Comparison of ENCODE assay signal across 13 cellular contexts in the genomic region with DNA sequence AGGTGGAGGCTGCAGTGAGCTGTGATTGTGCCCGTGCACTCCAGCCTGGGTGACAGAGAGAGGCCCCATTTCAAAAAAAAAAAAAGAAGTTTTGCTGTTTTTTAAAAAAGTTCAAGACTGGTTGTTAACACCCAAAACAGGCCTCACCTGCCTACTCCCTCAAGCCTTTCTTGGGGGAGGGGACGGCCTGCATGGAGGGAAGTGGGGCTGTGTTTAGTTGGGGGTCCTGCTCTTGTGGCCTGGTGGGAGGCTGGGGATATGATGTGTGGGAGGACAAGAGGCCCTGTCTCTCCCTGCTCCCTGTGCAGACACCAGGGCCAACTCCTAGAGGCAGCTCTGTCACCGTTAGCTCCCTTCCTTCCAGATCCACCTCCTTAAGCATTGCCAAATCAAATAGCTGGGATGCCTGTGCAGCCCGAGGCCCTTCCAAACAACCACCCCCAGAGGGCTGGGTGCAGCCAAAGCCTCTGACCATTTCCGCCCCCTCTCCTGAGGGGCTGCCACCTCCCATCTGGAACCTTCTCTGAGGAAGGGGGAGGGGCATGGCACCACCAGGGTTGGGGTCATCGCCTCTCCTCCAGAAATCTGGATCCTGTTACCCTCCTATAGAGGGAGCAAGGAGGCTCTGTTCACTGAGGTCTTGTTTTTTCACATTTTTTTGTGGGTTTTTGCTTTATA. TPM values are rescaled to one million over a fixed set of nuclear protein-coding genes. Genes with fewer than 3 reads are reported as not detected.
DNase-seq lines count a peak whose midpoint lies in the region; ATAC-seq, FAIRE-seq and TF ChIP-seq lines count a peak whose summit lies in the region.
"Had no signal": no experiment of that assay in that cellular context is flagged by ENCODE, and none has a peak within 500 bp of the region (broad histone marks: within the 10 kb centered on the region; RNA-seq: fewer than 3 reads in every experiment).

No MANE protein-coding gene starts in this region.

- no peak overlapping the region for H3K4ac ChIP-seq in mesenchymal stem cell (ENCODE audit: low read depth in 1 of 2, low read length in 2 of 2)

- FAIRE-seq in endothelial cell of umbilical vein (lab: Jason Lieb, UNC) (no peak), RCC 7860 (lab: Jason Lieb, UNC) (no peak)

- no peak overlapping the region for H3K23ac ChIP-seq in mesenchymal stem cell (ENCODE audit: low read length in 2 of 2)

- peak overlapping the region; percentile 10 for H2AK5ac ChIP-seq in mesenchymal stem cell (ENCODE audit: low read length, severe bottlenecking)

- peak overlapping the region; percentile 57 for H4K91ac ChIP-seq in mesenchymal stem cell (ENCODE audit: low read length)

- H3K9me3 ChIP-seq in MG63 (no peaks in the 10 kb centered on the region), endothelial cell of umbilical vein (replicated peaks; ENCODE audit: control insufficient read depth, insufficient read depth, low read length) (no peaks in the 10 kb centered on the region), mesenchymal stem cell (ENCODE audit: control insufficient read depth, low read length) (no peaks in the 10 kb centered on the region), upper lobe of right lung (no peaks in the 10 kb centered on the region)

- peak overlapping the region; percentile 70 for H4K8ac ChIP-seq in mesenchymal stem cell (ENCODE audit: low read length)

- dilution Hi-C loops in endothelial cell of umbilical vein (cut with MboI; ENCODE audit: extremely low pct_ligation_motif_present, low sequenced_read_pairs) = no loop called here

- WGBS in mesenchymal stem cell = 26% methylated on average over 3 of the region's 6 CpGs

- H2AFZ ChIP-seq in endothelial cell of umbilical vein (ENCODE audit: low read depth, low read length) (no peak overlapping the region), mesenchymal stem cell (ENCODE audit: low read depth, low read length) (no peak overlapping the region)

- no peaks in the 10 kb centered on the region for H3K27me3 Mint-ChIP-seq in activated CD8-positive, alpha-beta T cell treated with anti-CD3 and anti-CD28 coated beads, Interleukin-2, amount 10 ng/mL, durations not matched to agents 7 days and 5 days (ENCODE audit: low read depth)

- peaks cover 23% of the 10 kb centered on the region for H3K79me1 ChIP-seq in mesenchymal stem cell (replicated peaks; ENCODE audit: low read length, poor library complexity, severe bottlenecking)

- H3K18ac ChIP-seq in mesenchymal stem cell (ENCODE audit: low read depth in 1 of 2, low read length in 2 of 2) = no peak overlapping the region

- peaks cover 4% of the 10 kb centered on the region for H3K79me2 ChIP-seq in endothelial cell of umbilical vein (ENCODE audit: control insufficient read depth, insufficient read depth, low read length)

- no peak overlapping the region for H2BK120ac ChIP-seq in mesenchymal stem cell (ENCODE audit: low read depth, low read length)

- POLR2A ChIA-PET in endothelial cell of umbilical vein (lab: Charles Lee) = interaction anchor here (1.3 kb wide), 1 partner anchor 21 kb away, joined by 5 read pairs; no protein-coding TSS in a partner anchor
- POLR2A ChIA-PET in activated CD8-positive, alpha-beta T cell treated with anti-CD3 and anti-CD28 coated beads, Interleukin-2, amount 10 ng/mL, durations not matched to agents 7 days and 5 days (lab: Charles Lee) = interaction anchor here (1.4 kb wide), 1 partner anchor 12 kb away, joined by 4 read pairs; no protein-coding TSS in a partner anchor

- intact Hi-C loops in endothelial cell of umbilical vein (cut with micrococcal nuclease) = no loop called here
- intact Hi-C loops in upper lobe of right lung (cut with DNase I) = no loop called here

- no peak for TF ChIP-seq POLR2A in endothelial cell of umbilical vein (IDR thresholded peaks at IDR 0.05; ENCODE audit: low read depth, low read length)

- H3K4me3 Mint-ChIP-seq in activated CD8-positive, alpha-beta T cell treated with anti-CD3 and anti-CD28 coated beads, Interleukin-2, amount 10 ng/mL, durations not matched to agents 7 days and 5 days = no peak overlapping the region

- H2BK5ac ChIP-seq in mesenchymal stem cell (ENCODE audit: low read depth, low read length, poor library complexity, severe bottlenecking) = no peak overlapping the region

- peak overlapping the region; percentile 3 for H3K27ac ChIP-seq in endothelial cell of umbilical vein (ENCODE audit: insufficient read depth, low read depth, low read length)
- H3K27ac ChIP-seq in mesenchymal stem cell (ENCODE audit: low read length, poor library complexity, severe bottlenecking) = peak overlapping the region; percentile 96
- H3K27ac ChIP-seq in upper lobe of right lung = peak overlapping the region; percentile 30

- CTCF ChIA-PET in endothelial cell of umbilical vein (lab: Charles Lee) = interaction anchor here (0.6 to 6.6 kb wide), 10 partner anchors 11 to 75 kb away, joined by 3 to 93 read pairs (median 6); a partner anchor contains a TSS
- CTCF ChIA-PET in activated CD8-positive, alpha-beta T cell treated with anti-CD3 and anti-CD28 coated beads, Interleukin-2, amount 10 ng/mL, durations not matched to agents 7 days and 5 days (lab: Charles Lee) = interaction anchor here (1.3 kb wide), 1 partner anchor 40 kb away, joined by 4 read pairs; a partner anchor contains a TSS

- TF ChIP-seq CTCF in endothelial cell of umbilical vein (IDR thresholded peaks at IDR 0.05; ENCODE audit: extremely low read depth in 1 of 2, insufficient read depth in 1 of 2, low read depth in 1 of 2, low read length in 2 of 2) (no peak), upper lobe of right lung (IDR thresholded peaks at IDR 0.05) (peak; percentile 13)

- ATAC-seq in upper lobe of right lung (peak; percentile 29), HG03457 (IDR thresholded peaks at IDR 0.05; ENCODE audit: unreplicated experiment) (no peak)
- ATAC-seq in activated CD8-positive, alpha-beta T cell treated with anti-CD3 and anti-CD28 coated beads, Interleukin-2, amount 10 ng/mL, durations not matched to agents 7 days and 5 days = no peak

- H3K4me2 ChIP-seq in endothelial cell of umbilical vein (ENCODE audit: insufficient read depth, low read length) (no peak overlapping the region), mesenchymal stem cell (ENCODE audit: low read length, poor library complexity, severe bottlenecking) (no peak overlapping the region)

- H3K9me3 Mint-ChIP-seq in activated CD8-positive, alpha-beta T cell treated with anti-CD3 and anti-CD28 coated beads, Interleukin-2, amount 10 ng/mL, durations not matched to agents 7 days and 5 days (ENCODE audit: insufficient read depth) = no peaks in the 10 kb centered on the region

- peaks cover 52% of the 10 kb centered on the region for H3K4me1 ChIP-seq in endothelial cell of umbilical vein (ENCODE audit: control insufficient read depth, extremely low read depth, insufficient read depth, low read length)
- peaks cover 49% of the 10 kb centered on the region for H3K4me1 ChIP-seq in mesenchymal stem cell (ENCODE audit: control insufficient read depth, insufficient read depth, low read depth, low read length)
- peaks cover 38% of the 10 kb centered on the region for H3K4me1 ChIP-seq in upper lobe of right lung

- no peak overlapping the region for H3K4me3 ChIP-seq in MG63
- H3K4me3 ChIP-seq in endothelial cell of umbilical vein (replicated peaks in 1 of 3; ENCODE audit: insufficient read depth in 1 of 3, low read depth in 1 of 3, low read length in 3 of 3) = no peak overlapping the region
- H3K4me3 ChIP-seq in mesenchymal stem cell (ENCODE audit: insufficient read depth in 1 of 2, low read depth in 1 of 2, low read length in 2 of 2) = peak overlapping the region in 1 of 2 experiments; percentile 20
- no peak overlapping the region for H3K4me3 ChIP-seq in upper lobe of right lung

- H2BK15ac ChIP-seq in mesenchymal stem cell (ENCODE audit: low read depth, poor library complexity, severe bottlenecking) = peak overlapping the region; percentile 26

- peaks cover 13% of the 10 kb centered on the region for H3K4me1 Mint-ChIP-seq in activated CD8-positive, alpha-beta T cell treated with anti-CD3 and anti-CD28 coated beads, Interleukin-2, amount 10 ng/mL, durations not matched to agents 7 days and 5 days (ENCODE audit: low read depth)

- no peaks in the 10 kb centered on the region for H3K9me1 ChIP-seq in endothelial cell of umbilical vein (replicated peaks; ENCODE audit: control insufficient read depth, extremely low read depth, insufficient read depth, low read length)

- H3K9ac ChIP-seq in endothelial cell of umbilical vein (replicated peaks; ENCODE audit: extremely low read depth, insufficient read depth, low read length) (no peak overlapping the region), mesenchymal stem cell (ENCODE audit: low read length) (peak overlapping the region; percentile 72)

- no TSS peak for BruUV-seq in endothelial cell of umbilical vein (replicated peaks; lab: Mats Ljungman, UMichigan)

- no peak overlapping the region for H3K27ac Mint-ChIP-seq in activated CD8-positive, alpha-beta T cell treated with anti-CD3 and anti-CD28 coated beads, Interleukin-2, amount 10 ng/mL, durations not matched to agents 7 days and 5 days

- H3K27me3 ChIP-seq in MG63 = no peaks in the 10 kb centered on the region
- H3K27me3 ChIP-seq in endothelial cell of umbilical vein (ENCODE audit: control insufficient read depth in 2 of 2, insufficient read depth in 2 of 2, low read length in 2 of 2) = no peaks in the 10 kb centered on the region
- no peaks in the 10 kb centered on the region for H3K27me3 ChIP-seq in mesenchymal stem cell (ENCODE audit: control insufficient read depth in 1 of 2, insufficient read depth in 1 of 2, low read length in 2 of 2)
- no peaks in the 10 kb centered on the region for H3K27me3 ChIP-seq in upper lobe of right lung

- H4K20me1 ChIP-seq in endothelial cell of umbilical vein (replicated peaks; ENCODE audit: control insufficient read depth, extremely low read depth, insufficient read depth, low read length) = no peaks in the 10 kb centered on the region

- DNase-seq in MG63 = peak; percentile 80
- no peak for DNase-seq in endothelial cell of umbilical vein (ENCODE audit: low read depth, low spot score)
- DNase-seq in mesenchymal stem cell = peak; percentile 74
- DNase-seq in upper lobe of right lung = no peak
- DNase-seq in activated CD8-positive, alpha-beta T cell treated with anti-CD3 and anti-CD28 coated beads, Interleukin-2, amount 10 ng/mL, durations not matched to agents 7 days and 5 days = no peak
- no peak for DNase-seq in RCC 7860 (ENCODE audit: low spot score)
- DNase-seq in cortex of kidney (lab: John Stamatoyannopoulos, UW) = no peak
- DNase-seq: activated T-cell treated with anti-CD3 and anti-CD28 coated beads, Interleukin-2, amount 50 U/mL, for 48 hours; hippocampal formation; Karpas-422; SHP77 treated with DMSO at 0.1 percent for 48 hours; stimulated activated CD4-positive, alpha-beta T cell treated with anti-CD3 and anti-CD28 coated beads, Interleukin-15, amount 100 ng/mL, for 24 hours had no signal

- no peaks in the 10 kb centered on the region for H3K36me3 ChIP-seq in MG63
- no peaks in the 10 kb centered on the region for H3K36me3 ChIP-seq in endothelial cell of umbilical vein (ENCODE audit: control insufficient read depth in 2 of 2, extremely low read depth in 1 of 2, insufficient read depth in 2 of 2, low read length in 2 of 2)
- peaks cover 0 to 3% of the 10 kb centered on the region in 2 experiments for H3K36me3 ChIP-seq in mesenchymal stem cell (ENCODE audit: control insufficient read depth in 1 of 2, insufficient read depth in 2 of 2, low read depth in 1 of 2, low read length in 2 of 2)
- H3K36me3 ChIP-seq in upper lobe of right lung = no peaks in the 10 kb centered on the region

- H2BK12ac ChIP-seq in mesenchymal stem cell (ENCODE audit: low read length in 2 of 2) = peak overlapping the region in 1 of 2 experiments; percentile 8

- H3K14ac ChIP-seq in mesenchymal stem cell (ENCODE audit: low read length in 2 of 2) = no peak overlapping the region

- no peaks in the 10 kb centered on the region for H3K36me3 Mint-ChIP-seq in activated CD8-positive, alpha-beta T cell treated with anti-CD3 and anti-CD28 coated beads, Interleukin-2, amount 10 ng/mL, durations not matched to agents 7 days and 5 days (ENCODE audit: low read depth)

RNA-seq across cellular contexts. Expression of a gene that starts 32.9 kb away (rescaled TPM):
- not detected in 2 replicates for total RNA-seq in MG63 (2014; rRNA removed; shearing (Covaris generic); ENCODE audit: low replicate concordance)
- total RNA-seq in endothelial cell of umbilical vein (1.6 and 2.3 TPM in 2 replicates), upper lobe of right lung (0.98 TPM)
- polyA plus RNA-seq in endothelial cell of umbilical vein = 1.7 and 1.8 TPM in 2 replicates
- 1.7 and 1.9 TPM in 2 replicates for polyA plus RNA-seq in endothelial cell of umbilical vein (2011; cell fraction: cytosol; rRNA removed)
- polyA plus RNA-seq in endothelial cell of umbilical vein (2011; cell fraction: nucleus; rRNA removed) = 0.91 and 1.1 TPM in 2 replicates
- polyA plus RNA-seq in endothelial cell of umbilical vein (2012) = 2.4 and 3.5 TPM in 2 replicates
- polyA minus RNA-seq in endothelial cell of umbilical vein = 0.59 and 1.1 TPM in 2 replicates
- not detected for polyA minus RNA-seq in endothelial cell of umbilical vein (2011; cell fraction: cytosol; rRNA and poly(A)+ RNA removed)
- polyA minus RNA-seq in endothelial cell of umbilical vein (2011; cell fraction: nucleus; rRNA and poly(A)+ RNA removed) = 0.63 TPM in 1 of 2 replicates, not detected in the other
- 0.04 TPM for polyA plus RNA-seq in mesenchymal stem cell (2013, experiment 1 of 2)
- not detected for polyA plus RNA-seq in mesenchymal stem cell (2013, experiment 2 of 2)
- total RNA-seq in activated CD8-positive, alpha-beta T cell treated with anti-CD3 and anti-CD28 coated beads, Interleukin-2, amount 10 ng/mL, durations not matched to agents 7 days and 5 days = under 1 TPM in 1 of 2 experiments, not detected in 1; 0.26 TPM

RNA-seq across cellular contexts. Expression of a gene that starts 40.9 kb away (rescaled TPM):
- 19.3 and 29.7 TPM in 2 replicates for total RNA-seq in MG63 (2014; rRNA removed; shearing (Covaris generic); ENCODE audit: low replicate concordance)
- total RNA-seq in endothelial cell of umbilical vein = 42.6 and 44.1 TPM in 2 replicates
- polyA plus RNA-seq in endothelial cell of umbilical vein = 63.7 and 89.3 TPM in 2 replicates
- 49.2 and 66.4 TPM in 2 replicates for polyA plus RNA-seq in endothelial cell of umbilical vein (2011; cell fraction: cytosol; rRNA removed)
- 18.1 and 22.7 TPM in 2 replicates for polyA plus RNA-seq in endothelial cell of umbilical vein (2011; cell fraction: nucleus; rRNA removed)
- 24.5 and 41.0 TPM in 2 replicates for polyA plus RNA-seq in endothelial cell of umbilical vein (2012)
- polyA minus RNA-seq in endothelial cell of umbilical vein = 14.8 and 20.9 TPM in 2 replicates
- polyA minus RNA-seq in endothelial cell of umbilical vein (2011; cell fraction: cytosol; rRNA and poly(A)+ RNA removed) = 3.6 TPM
- polyA minus RNA-seq in endothelial cell of umbilical vein (2011; cell fraction: nucleus; rRNA and poly(A)+ RNA removed) = 5.1 and 10.4 TPM in 2 replicates
- polyA plus RNA-seq in mesenchymal stem cell (2013, experiment 1 of 2) = 29.3 TPM
- 29.9 TPM for polyA plus RNA-seq in mesenchymal stem cell (2013, experiment 2 of 2)
- total RNA-seq in upper lobe of right lung = 37.5 TPM
- total RNA-seq in activated CD8-positive, alpha-beta T cell treated with anti-CD3 and anti-CD28 coated beads, Interleukin-2, amount 10 ng/mL, durations not matched to agents 7 days and 5 days = 1 to 10 TPM in 1 of 2 experiments, under 1 TPM in 1; 0.58 to 1.1 TPM

RNA-seq across cellular contexts. Expression of a gene that starts 41.4 kb away (rescaled TPM):
- 44.3 and 57.6 TPM in 2 replicates for total RNA-seq in MG63 (2014; rRNA removed; shearing (Covaris generic); ENCODE audit: low replicate concordance)
- total RNA-seq in endothelial cell of umbilical vein = 80.9 and 95.2 TPM in 2 replicates
- 123 and 135 TPM in 2 replicates for polyA plus RNA-seq in endothelial cell of umbilical vein
- 77.1 and 82.2 TPM in 2 replicates for polyA plus RNA-seq in endothelial cell of umbilical vein (2011; cell fraction: cytosol; rRNA removed)
- 284 and 338 TPM in 2 replicates for polyA plus RNA-seq in endothelial cell of umbilical vein (2011; cell fraction: nucleus; rRNA removed)
- polyA plus RNA-seq in endothelial cell of umbilical vein (2012) = 68.3 and 74.8 TPM in 2 replicates
- polyA minus RNA-seq in endothelial cell of umbilical vein = 155 and 161 TPM in 2 replicates
- 55.2 TPM for polyA minus RNA-seq in endothelial cell of umbilical vein (2011; cell fraction: cytosol; rRNA and poly(A)+ RNA removed)
- polyA minus RNA-seq in endothelial cell of umbilical vein (2011; cell fraction: nucleus; rRNA and poly(A)+ RNA removed) = 90.5 and 121 TPM in 2 replicates
- 64.0 TPM for polyA plus RNA-seq in mesenchymal stem cell (2013, experiment 1 of 2)
- polyA plus RNA-seq in mesenchymal stem cell (2013, experiment 2 of 2) = 64.3 TPM
- total RNA-seq in upper lobe of right lung = 70.7 TPM
- 10 to 100 TPM; 71.7 to 73.3 TPM for total RNA-seq in activated CD8-positive, alpha-beta T cell treated with anti-CD3 and anti-CD28 coated beads, Interleukin-2, amount 10 ng/mL, durations not matched to agents 7 days and 5 days

RNA-seq across cellular contexts. Expression of a gene that starts 44.5 kb away (rescaled TPM):
- total RNA-seq in MG63 (2014; rRNA removed; shearing (Covaris generic); ENCODE audit: low replicate concordance) = 5.0 and 6.7 TPM in 2 replicates
- total RNA-seq in endothelial cell of umbilical vein (0.46 and 0.91 TPM in 2 replicates), upper lobe of right lung (2.3 TPM)
- polyA plus RNA-seq in endothelial cell of umbilical vein = 0.44 and 0.48 TPM in 2 replicates
- 0.41 and 0.44 TPM in 2 replicates for polyA plus RNA-seq in endothelial cell of umbilical vein (2011; cell fraction: cytosol; rRNA removed)
- 0.60 and 0.61 TPM in 2 replicates for polyA plus RNA-seq in endothelial cell of umbilical vein (2011; cell fraction: nucleus; rRNA removed)
- polyA plus RNA-seq in endothelial cell of umbilical vein (2012) = 0.72 and 1.1 TPM in 2 replicates
- 0.42 and 0.49 TPM in 2 replicates for polyA minus RNA-seq in endothelial cell of umbilical vein
- polyA minus RNA-seq in endothelial cell of umbilical vein (2011; cell fraction: cytosol; rRNA and poly(A)+ RNA removed) = 0.41 TPM
- 0.43 and 0.96 TPM in 2 replicates for polyA minus RNA-seq in endothelial cell of umbilical vein (2011; cell fraction: nucleus; rRNA and poly(A)+ RNA removed)
- 0.23 TPM for polyA plus RNA-seq in mesenchymal stem cell (2013, experiment 1 of 2)
- 0.27 TPM for polyA plus RNA-seq in mesenchymal stem cell (2013, experiment 2 of 2)
- total RNA-seq in activated CD8-positive, alpha-beta T cell treated with anti-CD3 and anti-CD28 coated beads, Interleukin-2, amount 10 ng/mL, durations not matched to agents 7 days and 5 days = not detected

RNA-seq across cellular contexts. Expression of a gene that starts 49.9 kb away (rescaled TPM):
- not detected in 2 replicates for total RNA-seq in MG63 (2014; rRNA removed; shearing (Covaris generic); ENCODE audit: low replicate concordance)
- total RNA-seq in endothelial cell of umbilical vein = not detected in 2 replicates
- polyA plus RNA-seq in endothelial cell of umbilical vein = not detected in 2 replicates
- polyA plus RNA-seq in endothelial cell of umbilical vein (2011; cell fraction: cytosol; rRNA removed) = not detected in 2 replicates
- polyA plus RNA-seq in endothelial cell of umbilical vein (2011; cell fraction: nucleus; rRNA removed) = 0.11 and 0.21 TPM in 2 replicates
- polyA plus RNA-seq in endothelial cell of umbilical vein (2012) = not detected in 2 replicates
- polyA minus RNA-seq in endothelial cell of umbilical vein = not detected in 2 replicates
- not detected for polyA minus RNA-seq in endothelial cell of umbilical vein (2011; cell fraction: cytosol; rRNA and poly(A)+ RNA removed)
- not detected in 2 replicates for polyA minus RNA-seq in endothelial cell of umbilical vein (2011; cell fraction: nucleus; rRNA and poly(A)+ RNA removed)
- polyA plus RNA-seq in mesenchymal stem cell (2013, experiment 1 of 2) = not detected
- not detected for polyA plus RNA-seq in mesenchymal stem cell (2013, experiment 2 of 2)
- not detected for total RNA-seq in upper lobe of right lung
- not detected for total RNA-seq in activated CD8-positive, alpha-beta T cell treated with anti-CD3 and anti-CD28 coated beads, Interleukin-2, amount 10 ng/mL, durations not matched to agents 7 days and 5 days

Comparison
In these comparisons a context has a peak if more than half of its experiments do, and no peak if none do; other contexts are left out.
1. DNase-seq: peak in MG63 (single experiment) and mesenchymal stem cell (single experiment); none in endothelial cell of umbilical vein (single experiment), upper lobe of right lung (single experiment), activated CD8-positive, alpha-beta T cell treated with anti-CD3 and anti-CD28 coated beads, Interleukin-2, amount 10 ng/mL, durations not matched to agents 7 days and 5 days (single experiment), RCC 7860 (single experiment) and cortex of kidney (single experiment).
2. H3K27ac ChIP-seq: peak in every context shown above with its lines; median percentile 96 in mesenchymal stem cell; 30 in upper lobe of right lung; 3 in endothelial cell of umbilical vein.